Comparison of ENCODE assay signal across 26 cellular contexts in the genomic region with DNA sequence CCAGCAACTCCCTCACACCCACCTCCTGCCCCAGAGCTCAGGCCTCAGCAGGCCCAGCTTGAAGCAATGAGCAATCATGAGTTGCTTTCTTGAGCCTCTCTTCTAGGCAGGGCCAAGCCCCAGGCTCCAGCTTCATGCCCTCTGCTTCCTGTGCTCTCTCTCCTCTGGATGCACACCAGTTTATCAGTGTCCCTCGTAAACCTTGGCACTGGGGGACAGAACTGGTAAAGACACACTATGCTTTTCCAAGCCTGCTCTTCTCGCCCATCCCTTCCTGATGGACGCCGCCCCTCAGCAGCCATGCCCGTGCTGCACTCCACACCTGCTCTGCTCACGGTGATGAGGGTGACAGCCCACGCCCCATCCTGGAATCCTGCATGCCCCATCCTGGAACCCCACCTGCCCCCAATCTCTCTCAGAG. TPM values are rescaled to one million over a fixed set of nuclear protein-coding genes. Genes with fewer than 3 reads are reported as not detected.
DNase-seq lines count a peak whose midpoint lies in the region; ATAC-seq, FAIRE-seq and TF ChIP-seq lines count a peak whose summit lies in the region.
"Had no signal": no experiment of that assay in that cellular context is flagged by ENCODE, and none has a peak within 500 bp of the region (broad histone marks: within the 10 kb centered on the region; RNA-seq: fewer than 3 reads in every experiment).

No MANE protein-coding gene starts in this region.

- CTCF ChIA-PET in activated naive CD4-positive, alpha-beta T cell treated with anti-CD3 and anti-CD28 coated beads, Interleukin-2, amount 10 ng/mL, durations not matched to agents 7 days and 5 days (lab: Charles Lee) = interaction anchor here (0.9 to 1.3 kb wide), 3 partner anchors 18 to 191 kb away, joined by 3 to 6 read pairs (median 4); no protein-coding TSS in a partner anchor

- intact Hi-C loops in lower lobe of right lung (cut with DNase I) = no loop called here

- H3K36me3 Mint-ChIP-seq in activated naive CD4-positive, alpha-beta T cell treated with anti-CD3 and anti-CD28 coated beads, Interleukin-2, amount 10 ng/mL, durations not matched to agents 7 days and 5 days = no peaks in the 10 kb centered on the region
- H3K36me3 Mint-ChIP-seq in type B pancreatic cell = peaks cover 22% of the 10 kb centered on the region
- H3K36me3 Mint-ChIP-seq in T-helper 2 cell treated with Interferon-gamma antibody and Interleukin-4, amounts not matched to agents 5 μg/mL and 100 μg/mL, for 36 hours (ENCODE audit: low read depth) = no peaks in the 10 kb centered on the region
- H3K36me3 Mint-ChIP-seq in osteocyte (ENCODE audit: unreplicated experiment) = peaks cover 22% of the 10 kb centered on the region

- no peaks in the 10 kb centered on the region for H3K4me1 ChIP-seq in lower lobe of right lung
- H3K4me1 ChIP-seq: colonic mucosa, parathyroid adenoma, tibial nerve had no signal

- TF ChIP-seq CTCF in bronchial epithelial cell (IDR thresholded peaks at IDR 0.05; ENCODE audit: insufficient read depth, low read length, severe bottlenecking) = no peak
- no peak for TF ChIP-seq CTCF in lower lobe of right lung (IDR thresholded peaks at IDR 0.05)
- TF ChIP-seq CTCF in type B pancreatic cell (conservative IDR thresholded peaks at IDR 0.05) = no peak
- TF ChIP-seq CTCF in osteocyte (IDR thresholded peaks at IDR 0.05) = no peak

- H3K4me3 ChIP-seq in bronchial epithelial cell (ENCODE audit: low read depth, low read length) (no peak overlapping the region), lower lobe of right lung (no peak overlapping the region)
- H3K4me3 ChIP-seq: colonic mucosa, smooth muscle cell, tibial nerve had no signal

- ATAC-seq in lower lobe of right lung = no peak
- no peak for ATAC-seq in GM18519 (IDR thresholded peaks at IDR 0.05; ENCODE audit: low FRiP score, unreplicated experiment)

- H3K36me3 ChIP-seq in bronchial epithelial cell (ENCODE audit: control insufficient read depth, insufficient read depth, low read length) (peaks cover 2% of the 10 kb centered on the region), lower lobe of right lung (no peaks in the 10 kb centered on the region)
- H3K36me3 ChIP-seq: colonic mucosa had no signal

- H3K27me3 Mint-ChIP-seq in activated naive CD4-positive, alpha-beta T cell treated with anti-CD3 and anti-CD28 coated beads, Interleukin-2, amount 10 ng/mL, durations not matched to agents 7 days and 5 days = no peaks in the 10 kb centered on the region
- H3K27me3 Mint-ChIP-seq in type B pancreatic cell = no peaks in the 10 kb centered on the region
- no peaks in the 10 kb centered on the region for H3K27me3 Mint-ChIP-seq in T-helper 2 cell treated with Interferon-gamma antibody and Interleukin-4, amounts not matched to agents 5 μg/mL and 100 μg/mL, for 36 hours (ENCODE audit: low read depth)
- no peaks in the 10 kb centered on the region for H3K27me3 Mint-ChIP-seq in osteocyte (ENCODE audit: unreplicated experiment)
- H3K27me3 Mint-ChIP-seq: activated CD4-positive, alpha-beta T cell treated with anti-CD3 and anti-CD28 coated beads, Interleukin-2, amount 10 ng/mL, durations not matched to agents 24 days and 14 days; stimulated activated naive CD8-positive, alpha-beta T cell treated with anti-CD3 and anti-CD28 coated beads, Interleukin-15, Interleukin-2, amounts not matched to agents 100 ng/mL and 50 ng/mL, for 24 hours had no signal

- no peaks in the 10 kb centered on the region for H3K4me1 Mint-ChIP-seq in activated naive CD4-positive, alpha-beta T cell treated with anti-CD3 and anti-CD28 coated beads, Interleukin-2, amount 10 ng/mL, durations not matched to agents 7 days and 5 days
- H3K4me1 Mint-ChIP-seq in type B pancreatic cell (ENCODE audit: unreplicated experiment) (no peaks in the 10 kb centered on the region), osteocyte (ENCODE audit: unreplicated experiment) (peaks cover 15% of the 10 kb centered on the region)
- H3K4me1 Mint-ChIP-seq in T-helper 2 cell treated with Interferon-gamma antibody and Interleukin-4, amounts not matched to agents 5 μg/mL and 100 μg/mL, for 36 hours (ENCODE audit: low read depth) = no peaks in the 10 kb centered on the region
- H3K4me1 Mint-ChIP-seq: activated CD4-positive, alpha-beta T cell treated with anti-CD3 and anti-CD28 coated beads, Interleukin-2, amount 10 ng/mL, durations not matched to agents 24 days and 14 days; B cell had no signal

- FAIRE-seq in bronchial epithelial cell (lab: Jason Lieb, UNC) = peak; percentile 75
- FAIRE-seq: TTC549 had no signal

- H3K27ac ChIP-seq in lower lobe of right lung = no peak overlapping the region
- H3K27ac ChIP-seq: colonic mucosa, parathyroid adenoma, tibial nerve had no signal

- no peaks in the 10 kb centered on the region for H3K9me3 Mint-ChIP-seq in activated naive CD4-positive, alpha-beta T cell treated with anti-CD3 and anti-CD28 coated beads, Interleukin-2, amount 10 ng/mL, durations not matched to agents 7 days and 5 days
- no peaks in the 10 kb centered on the region for H3K9me3 Mint-ChIP-seq in type B pancreatic cell
- H3K9me3 Mint-ChIP-seq in T-helper 2 cell treated with Interferon-gamma antibody and Interleukin-4, amounts not matched to agents 5 μg/mL and 100 μg/mL, for 36 hours = no peaks in the 10 kb centered on the region
- no peaks in the 10 kb centered on the region for H3K9me3 Mint-ChIP-seq in osteocyte (ENCODE audit: unreplicated experiment)
- H3K9me3 Mint-ChIP-seq: activated CD4-positive, alpha-beta T cell treated with anti-CD3 and anti-CD28 coated beads, Interleukin-2, amount 10 ng/mL, durations not matched to agents 24 days and 14 days; endodermal cell had no signal

- H3K4me3 Mint-ChIP-seq in activated naive CD4-positive, alpha-beta T cell treated with anti-CD3 and anti-CD28 coated beads, Interleukin-2, amount 10 ng/mL, durations not matched to agents 7 days and 5 days = no peak overlapping the region
- H3K4me3 Mint-ChIP-seq in type B pancreatic cell (no peak overlapping the region), osteocyte (ENCODE audit: unreplicated experiment) (no peak overlapping the region)
- H3K4me3 Mint-ChIP-seq in T-helper 2 cell treated with Interferon-gamma antibody and Interleukin-4, amounts not matched to agents 5 μg/mL and 100 μg/mL, for 36 hours = no peak overlapping the region
- H3K4me3 Mint-ChIP-seq: activated CD4-positive, alpha-beta T cell treated with anti-CD3 and anti-CD28 coated beads, Interleukin-2, amount 10 ng/mL, durations not matched to agents 24 days and 14 days; B cell; brain; endodermal cell; stimulated activated naive CD8-positive, alpha-beta T cell treated with anti-CD3 and anti-CD28 coated beads, Interleukin-15, Interleukin-2, amounts not matched to agents 100 ng/mL and 50 ng/mL, for 24 hours had no signal

- H3K9me3 ChIP-seq in lower lobe of right lung = no peaks in the 10 kb centered on the region
- H3K9me3 ChIP-seq: colonic mucosa, tibial nerve had no signal

- H3K27me3 ChIP-seq in bronchial epithelial cell (ENCODE audit: control insufficient read depth, insufficient read depth, low read length) (no peaks in the 10 kb centered on the region), lower lobe of right lung (ENCODE audit: low read depth) (no peaks in the 10 kb centered on the region)
- H3K27me3 ChIP-seq: colonic mucosa, tibial nerve had no signal

- no peak overlapping the region for H3K27ac Mint-ChIP-seq in activated naive CD4-positive, alpha-beta T cell treated with anti-CD3 and anti-CD28 coated beads, Interleukin-2, amount 10 ng/mL, durations not matched to agents 7 days and 5 days
- no peak overlapping the region for H3K27ac Mint-ChIP-seq in type B pancreatic cell
- H3K27ac Mint-ChIP-seq in T-helper 2 cell treated with Interferon-gamma antibody and Interleukin-4, amounts not matched to agents 5 μg/mL and 100 μg/mL, for 36 hours = no peak overlapping the region
- no peak overlapping the region for H3K27ac Mint-ChIP-seq in osteocyte (ENCODE audit: unreplicated experiment)
- H3K27ac Mint-ChIP-seq: activated CD4-positive, alpha-beta T cell treated with anti-CD3 and anti-CD28 coated beads, Interleukin-2, amount 10 ng/mL, durations not matched to agents 24 days and 14 days; B cell; endodermal cell; stimulated activated naive CD8-positive, alpha-beta T cell treated with anti-CD3 and anti-CD28 coated beads, Interleukin-15, Interleukin-2, amounts not matched to agents 100 ng/mL and 50 ng/mL, for 24 hours had no signal

- peak; percentile 15 for DNase-seq in activated naive CD4-positive, alpha-beta T cell treated with anti-CD3 and anti-CD28 coated beads, Interleukin-2, amount 10 ng/mL, durations not matched to agents 7 days and 5 days
- DNase-seq in activated naive CD4-positive, alpha-beta T cell (lab: John Stamatoyannopoulos, UW) = no peak
- peak; percentile 86 for DNase-seq in bronchial epithelial cell (ENCODE audit: low read depth)
- peak; percentile 23 for DNase-seq in lower lobe of right lung
- peak; percentile 59 for DNase-seq in type B pancreatic cell (ENCODE audit: extremely low spot score, unreplicated experiment)
- no peak for DNase-seq in T-helper 2 cell treated with Interferon-gamma antibody and Interleukin-4, amounts not matched to agents 5 μg/mL and 100 μg/mL, for 36 hours (ENCODE audit: low spot score)
- no peak for DNase-seq in osteocyte (ENCODE audit: extremely low spot score, unreplicated experiment)
- DNase-seq: activated CD4-positive, alpha-beta T cell treated with anti-CD3 and anti-CD28 coated beads, Interleukin-2, amount 10 ng/mL, durations not matched to agents 24 days and 14 days; colonic mucosa; EL; HCEC 1CT; stimulated activated CD4-positive, alpha-beta T cell treated with anti-CD3 and anti-CD28 coated beads, Interleukin-4, amount 100 ng/mL, for 1 hour had no signal

RNA-seq across cellular contexts. Expression of a gene that starts 49.4 kb away (rescaled TPM):
- not detected in 2 replicates for total RNA-seq in bronchial epithelial cell
- 9.2 TPM for total RNA-seq in lower lobe of right lung
- total RNA-seq in type B pancreatic cell (ENCODE audit: low replicate concordance) = 0.65 and 1.6 TPM in 2 replicates
- not detected in 2 replicates for total RNA-seq in osteocyte
- total RNA-seq: A172; activated CD4-positive, alpha-beta T cell treated with anti-CD3 and anti-CD28 coated beads, Interleukin-2, amount 10 ng/mL, durations not matched to agents 24 days and 14 days; B cell; LHCN-M2; lung microvascular endothelial cell; myocyte; RPMI7951; smooth muscle cell; tibial nerve had no signal

RNA-seq across cellular contexts. Expression of a gene that starts 56.2 kb away (rescaled TPM):
- total RNA-seq in bronchial epithelial cell (not detected in 2 replicates), lower lobe of right lung (3.1 TPM), type B pancreatic cell (ENCODE audit: low replicate concordance) (not detected in 2 replicates), osteocyte (not detected in 2 replicates)
- total RNA-seq: A172; activated CD4-positive, alpha-beta T cell treated with anti-CD3 and anti-CD28 coated beads, Interleukin-2, amount 10 ng/mL, durations not matched to agents 24 days and 14 days; B cell; LHCN-M2; lung microvascular endothelial cell; myocyte; RPMI7951; smooth muscle cell; tibial nerve had no signal

Comparison
In these comparisons a context has a peak if more than half of its experiments do, and no peak if none do; other contexts are left out.
1. DNase-seq: peak in activated naive CD4-positive, alpha-beta T cell treated with anti-CD3 and anti-CD28 coated beads, Interleukin-2, amount 10 ng/mL, durations not matched to agents 7 days and 5 days (single experiment), bronchial epithelial cell (single experiment), lower lobe of right lung (single experiment) and type B pancreatic cell (single experiment); none in activated naive CD4-positive, alpha-beta T cell (0 of 4), T-helper 2 cell treated with Interferon-gamma antibody and Interleukin-4, amounts not matched to agents 5 μg/mL and 100 μg/mL, for 36 hours (single experiment) and osteocyte (single experiment).